In the genomic region with DNA sequence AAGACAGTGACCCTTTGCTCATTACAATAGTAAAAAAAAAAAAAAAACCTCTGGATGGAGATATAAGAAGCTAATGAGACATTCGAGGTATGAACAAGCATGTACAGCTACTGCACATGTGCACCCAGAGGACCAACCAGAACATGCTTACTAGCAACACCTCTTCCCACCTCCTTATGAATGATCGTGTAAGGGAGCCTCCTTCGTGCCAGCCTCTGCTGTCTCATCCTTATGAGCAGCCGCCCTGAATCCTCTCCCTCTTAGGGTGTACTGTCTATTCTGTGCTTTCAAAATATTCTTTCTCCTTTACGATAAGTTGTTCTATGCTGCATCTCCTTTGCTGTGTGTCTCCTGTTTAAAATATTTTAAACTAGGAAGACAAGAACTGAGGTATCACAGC, we compare ENCODE assay signal across 19 cellular contexts.
"Had no signal": no experiment of that assay in that cellular context is flagged by ENCODE, and none has a peak within 500 bp of the region (broad histone marks: within the 10 kb centered on the region; RNA-seq: fewer than 3 reads in every experiment).

No MANE protein-coding gene starts in this region.

- H3K4me1 ChIP-seq: esophagus muscularis mucosa, foreskin keratinocyte, gastroesophageal sphincter, heart left ventricle, left lung, lower lobe of right lung had no signal

- H3K27ac ChIP-seq: coronary artery, dorsolateral prefrontal cortex, esophagus muscularis mucosa, foreskin keratinocyte, gastroesophageal sphincter, heart left ventricle, hepatocyte, left lung, lower lobe of right lung had no signal

- H3K79me2 ChIP-seq: hepatocyte had no signal

- H2AFZ ChIP-seq: hepatocyte had no signal

- H3K4me3 ChIP-seq: coronary artery, dorsolateral prefrontal cortex, esophagus muscularis mucosa, gastroesophageal sphincter, heart left ventricle, hepatocyte, left lung, lower lobe of right lung had no signal

- DNase-seq: dermis blood vessel endothelial cell; dorsolateral prefrontal cortex; effector CD4-positive, alpha-beta T cell; effector memory CD4-positive, alpha-beta T cell; foreskin keratinocyte; heart left ventricle; left cardiac atrium; left lung; left ventricle myocardium superior; lower lobe of right lung; mesenchymal stem cell; midbrain had no signal

- H3K4me2 ChIP-seq: hepatocyte had no signal

- H3K9me3 ChIP-seq: esophagus muscularis mucosa, gastroesophageal sphincter, heart left ventricle, left lung, lower lobe of right lung had no signal

- H3K36me3 ChIP-seq: esophagus muscularis mucosa, gastroesophageal sphincter, heart left ventricle, left lung, lower lobe of right lung had no signal

- FAIRE-seq: endothelial cell of umbilical vein, islet of Langerhans, keratinocyte had no signal

- ATAC-seq: foreskin keratinocyte, gastroesophageal sphincter, heart left ventricle, left lung, left ventricle myocardium superior, lower lobe of right lung had no signal

- H3K27me3 ChIP-seq: dorsolateral prefrontal cortex, esophagus muscularis mucosa, foreskin keratinocyte, gastroesophageal sphincter, heart left ventricle, hepatocyte, left lung had no signal
